In genomic region chr5:42889311-42889933, GRCh38 we compare ENCODE assay signal across 9 cellular contexts.
A peak's percentile ranks its signal among the peaks of the same experiment; 100 is the strongest.
DNase-seq lines count a peak whose midpoint lies in the region; FAIRE-seq and TF ChIP-seq lines count a peak whose summit lies in the region.
"Had no signal": no experiment of that assay in that cellular context is flagged by ENCODE, and none has a peak within 500 bp of the region (broad histone marks: within the 10 kb centered on the region; RNA-seq: fewer than 3 reads in every experiment).

No MANE protein-coding gene starts in this region.

- no peak overlapping the region for H3K14ac ChIP-seq in H9 (ENCODE audit: insufficient read depth, low read length)

- H3K79me2 ChIP-seq in H9 (ENCODE audit: insufficient read depth, low read length), result no peaks in the 10 kb centered on the region
- H3K79me2 ChIP-seq in osteoblast (ENCODE audit: insufficient read depth, low read length), result no peaks in the 10 kb centered on the region

- H3K23ac ChIP-seq in H9 (ENCODE audit: insufficient read length, low read depth, low read length), result no peak overlapping the region

- WGBS in H9 (ENCODE audit: extremely low coverage, insufficient read length, low lambda C conversion rate), result no CpG with 5 or more reads among the region's 4 CpGs

- H3K23me2 ChIP-seq in H9 (ENCODE audit: insufficient read length, low read depth, low read length, poor library complexity, severe bottlenecking), result no peaks in the 10 kb centered on the region

- no peak overlapping the region for H4K91ac ChIP-seq in H9 (ENCODE audit: insufficient read length, low read depth, low read length)

- no peak overlapping the region for H3K4me3 ChIP-seq in LNCaP clone FGC (ENCODE audit: low read depth, low read length)
- H3K4me3 ChIP-seq in osteoblast (ENCODE audit: insufficient read depth, low read length), result no peak overlapping the region
- H3K4me3 ChIP-seq: skin epidermis had no signal

- H3K4me1 Mint-ChIP-seq in H9, result no peaks in the 10 kb centered on the region
- H3K4me1 Mint-ChIP-seq in activated T-helper 2 cell treated with anti-CD3 and anti-CD28 coated beads, Interferon-gamma antibody, Interleukin-2, Interleukin-4, amounts not matched to agents 10 μg/mL and 5 μg/mL and 100 μg/mL, durations not matched to agents 14 hours and 24 hours and 36 hours (ENCODE audit: low read depth), result peaks cover 1% of the 10 kb centered on the region

- POLR2A ChIA-PET in GM10248 (lab: Yijun Ruan, JAX), result no interaction called here

- DNase-seq in GM10248 (ENCODE audit: extremely low spot score), result peak; percentile 66
- DNase-seq in H9, result peak; percentile 69
- peak; percentile 67 for DNase-seq in LNCaP clone FGC (ENCODE audit: low read depth)
- peak; percentile 66 for DNase-seq in RPMI7951 (ENCODE audit: low read depth)
- peak; percentile 49 for DNase-seq in activated T-helper 2 cell treated with anti-CD3 and anti-CD28 coated beads, Interferon-gamma antibody, Interleukin-2, Interleukin-4, amounts not matched to agents 10 μg/mL and 5 μg/mL and 100 μg/mL, durations not matched to agents 14 hours and 24 hours and 36 hours (ENCODE audit: low spot score)
- peak; percentile 71 for DNase-seq in foreskin melanocyte
- DNase-seq in osteoblast (ENCODE audit: insufficient read length, low spot score, missing footprints), result no peak
- peak; percentile 78 for DNase-seq in urothelium cell line (ENCODE audit: low spot score)

- H2BK120ac ChIP-seq in H9 (ENCODE audit: low read depth, low read length, poor library complexity, severe bottlenecking), result no peak overlapping the region

- intact Hi-C loops in activated T-helper 2 cell treated with anti-CD3 and anti-CD28 coated beads, Interferon-gamma antibody, Interleukin-2, Interleukin-4, amounts not matched to agents 10 μg/mL and 5 μg/mL and 100 μg/mL, durations not matched to agents 14 hours and 24 hours and 36 hours (cut with micrococcal nuclease), result loop anchor here (5.0 kb wide), 1 partner anchor 132 kb away; the partner anchor contains the start of gene CCDC152

- H3T11ph ChIP-seq in H9 (ENCODE audit: low read length), result no peak overlapping the region

- H3K4ac ChIP-seq in H9 (ENCODE audit: low read depth, low read length), result no peak overlapping the region

- H4K8ac ChIP-seq in H9 (replicated peaks; ENCODE audit: insufficient read length, low read depth, low read length), result no peak overlapping the region

- no peak overlapping the region for H2BK12ac ChIP-seq in H9 (ENCODE audit: insufficient read length, low read depth, low read length)

- no peaks in the 10 kb centered on the region for H4K20me1 ChIP-seq in H9 (ENCODE audit: control insufficient read depth, insufficient read depth, insufficient read length)
- H4K20me1 ChIP-seq in osteoblast (ENCODE audit: insufficient read depth, low read length), result no peaks in the 10 kb centered on the region

- H2AK5ac ChIP-seq in H9 (ENCODE audit: insufficient read length, low read length), result no peak overlapping the region

- H3K4me1 ChIP-seq in H9 (ENCODE audit: insufficient read depth, low read length) (no peaks in the 10 kb centered on the region), osteoblast (ENCODE audit: insufficient read depth, low read length) (no peaks in the 10 kb centered on the region)

- H2BK20ac ChIP-seq in H9 (ENCODE audit: low read depth, low read length, poor library complexity, severe bottlenecking), result no peak overlapping the region

- no peak overlapping the region for H3K18ac ChIP-seq in H9 (ENCODE audit: insufficient read length, low read depth, low read length)

- no peak overlapping the region for H2AFZ ChIP-seq in H9 (ENCODE audit: low read length)
- H2AFZ ChIP-seq in osteoblast (ENCODE audit: low read length), result no peak overlapping the region

- no peaks in the 10 kb centered on the region for H3K79me1 ChIP-seq in H9 (ENCODE audit: insufficient read depth, low read depth, low read length, poor library complexity, severe bottlenecking)

- H3K4me2 ChIP-seq in H9 (ENCODE audit: insufficient read depth, insufficient read length, low read length), result no peak overlapping the region
- no peak overlapping the region for H3K4me2 ChIP-seq in osteoblast (ENCODE audit: insufficient read depth, low read length)

- CTCF ChIA-PET in GM10248 (lab: Yijun Ruan, JAX), result interaction anchor here (0.6 to 2.6 kb wide), 25 partner anchors 8 to 1033 kb away, joined by 3 to 25 read pairs (median 5); no protein-coding TSS in a partner anchor

- peak; percentile 23 for FAIRE-seq in urothelium cell line (lab: Jason Lieb, UNC)

- H3K9me3 ChIP-seq in H9 (ENCODE audit: control insufficient read depth, low read depth, low read length) (no peaks in the 10 kb centered on the region), osteoblast (ENCODE audit: low read depth, low read length) (no peaks in the 10 kb centered on the region)

- H3K56ac ChIP-seq in H9 (ENCODE audit: insufficient read length, low read depth, low read length), result no peak overlapping the region

- H2BK5ac ChIP-seq in H9 (ENCODE audit: insufficient read length, low read length), result no peak overlapping the region

- peaks cover 3% of the 10 kb centered on the region; the same call in 1 of the 2 replicates for H3K27me3 Mint-ChIP-seq in H9 (ENCODE audit: low read depth)
- peaks cover 26% of the 10 kb centered on the region for H3K27me3 Mint-ChIP-seq in activated T-helper 2 cell treated with anti-CD3 and anti-CD28 coated beads, Interferon-gamma antibody, Interleukin-2, Interleukin-4, amounts not matched to agents 10 μg/mL and 5 μg/mL and 100 μg/mL, durations not matched to agents 14 hours and 24 hours and 36 hours (ENCODE audit: low read depth)

- peak; percentile 90 for TF ChIP-seq CTCF in GM10248 (IDR thresholded peaks at IDR 0.05; ENCODE audit: control extremely low read depth, extremely low read depth, low read depth, missing control alignments)
- TF ChIP-seq CTCF in H9 (conservative IDR thresholded peaks at IDR 0.05), result peak; percentile 92
- peak; percentile 97 for TF ChIP-seq CTCF in LNCaP clone FGC (IDR thresholded peaks at IDR 0.05; ENCODE audit: control insufficient read depth, extremely low read depth, insufficient read depth)
- TF ChIP-seq CTCF in osteoblast (IDR thresholded peaks at IDR 0.05; ENCODE audit: extremely low read depth, low read depth, low read length), result peak; percentile 92

- no peaks in the 10 kb centered on the region for H3K9me3 Mint-ChIP-seq in H9
- H3K9me3 Mint-ChIP-seq in activated T-helper 2 cell treated with anti-CD3 and anti-CD28 coated beads, Interferon-gamma antibody, Interleukin-2, Interleukin-4, amounts not matched to agents 10 μg/mL and 5 μg/mL and 100 μg/mL, durations not matched to agents 14 hours and 24 hours and 36 hours, result no peaks in the 10 kb centered on the region

- H3K4me3 Mint-ChIP-seq in H9, result no peak overlapping the region
- H3K4me3 Mint-ChIP-seq in activated T-helper 2 cell treated with anti-CD3 and anti-CD28 coated beads, Interferon-gamma antibody, Interleukin-2, Interleukin-4, amounts not matched to agents 10 μg/mL and 5 μg/mL and 100 μg/mL, durations not matched to agents 14 hours and 24 hours and 36 hours (ENCODE audit: low read depth), result no peak overlapping the region

- H3K27me3 ChIP-seq in H9 (ENCODE audit: insufficient read depth, low read length), result no peaks in the 10 kb centered on the region
- H3K27me3 ChIP-seq in osteoblast (ENCODE audit: insufficient read depth, low read length), result peaks cover 5% of the 10 kb centered on the region

- no peaks in the 10 kb centered on the region for H3K36me3 Mint-ChIP-seq in H9 (ENCODE audit: insufficient read depth in 1 of 3, low read depth in 3 of 3)
- H3K36me3 Mint-ChIP-seq in activated T-helper 2 cell treated with anti-CD3 and anti-CD28 coated beads, Interferon-gamma antibody, Interleukin-2, Interleukin-4, amounts not matched to agents 10 μg/mL and 5 μg/mL and 100 μg/mL, durations not matched to agents 14 hours and 24 hours and 36 hours (ENCODE audit: low read depth), result no peaks in the 10 kb centered on the region

- H2BK15ac ChIP-seq in H9 (ENCODE audit: low read depth, low read length), result no peak overlapping the region

- H3K36me3 ChIP-seq in osteoblast (ENCODE audit: insufficient read depth, low read length), result no peaks in the 10 kb centered on the region

- no peak overlapping the region for H3K27ac Mint-ChIP-seq in H9
- H3K27ac Mint-ChIP-seq in activated T-helper 2 cell treated with anti-CD3 and anti-CD28 coated beads, Interferon-gamma antibody, Interleukin-2, Interleukin-4, amounts not matched to agents 10 μg/mL and 5 μg/mL and 100 μg/mL, durations not matched to agents 14 hours and 24 hours and 36 hours, result no peak overlapping the region

- no peak overlapping the region for H4K5ac ChIP-seq in H9 (ENCODE audit: insufficient read length, low read depth, low read length)

- H3K27ac ChIP-seq in H9 (ENCODE audit: insufficient read length, low read depth, low read length), result no peak overlapping the region
- no peak overlapping the region for H3K27ac ChIP-seq in osteoblast (ENCODE audit: low read depth, low read length)
- H3K27ac ChIP-seq: skin epidermis had no signal

- no peak overlapping the region for H3K9ac ChIP-seq in H9 (ENCODE audit: extremely low read depth, insufficient read length, low read length)
